ENCODE assay signal across 28 cellular contexts in the genomic region with DNA sequence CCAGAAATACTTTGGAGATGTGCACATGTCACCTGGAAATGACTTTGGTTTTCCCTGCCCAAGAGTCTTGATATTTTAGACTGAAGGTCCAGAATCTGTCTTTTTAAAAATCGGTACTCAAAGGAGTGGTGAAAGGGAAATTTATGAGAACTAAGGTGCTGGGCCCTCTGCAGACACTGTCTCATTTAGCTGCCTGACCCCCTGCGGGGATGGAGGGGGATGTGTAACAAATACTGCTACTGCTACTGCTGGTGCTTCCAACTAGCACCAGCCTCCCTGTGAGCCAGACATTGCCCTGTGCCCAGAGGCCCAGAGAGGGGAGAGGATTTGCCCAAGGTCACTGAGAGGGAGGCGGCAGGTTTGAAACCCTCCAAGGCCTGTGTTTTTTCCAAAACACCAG. TPM values are rescaled to one million over a fixed set of nuclear protein-coding genes. Genes with fewer than 3 reads are reported as not detected.
"Had no signal": no experiment of that assay in that cellular context is flagged by ENCODE, and none has a peak within 500 bp of the region (broad histone marks: within the 10 kb centered on the region; RNA-seq: fewer than 3 reads in every experiment).

No MANE protein-coding gene starts in this region.

- ATAC-seq: activated CD8-positive, alpha-beta T cell treated with anti-CD3 and anti-CD28 coated beads, Interleukin-2, amount 10 ng/mL, durations not matched to agents 7 days and 5 days; T-helper 17 cell had no signal

- H3K27ac ChIP-seq: KMS-11, Peyer's patch, RWPE1, WERI-Rb-1 had no signal

- DNase-seq: activated CD4-positive, alpha-beta T cell treated with anti-CD3 and anti-CD28 coated beads for 48 hours; activated CD4-positive, alpha-beta T cell treated with anti-CD3 and anti-CD28 coated beads, Interleukin-2, amount 50 U/mL, for 4 hours; activated CD4-positive, CD25-positive, alpha-beta regulatory T cell treated with anti-CD3 and anti-CD28 coated beads, Interleukin-2, amount 50 U/mL, for 72 hours; activated CD8-positive, alpha-beta memory T cell treated with anti-CD3 and anti-CD28 coated beads, Interleukin-2, amount 50 U/mL, for 48 hours; activated CD8-positive, alpha-beta T cell treated with anti-CD3 and anti-CD28 coated beads, Interleukin-2, amount 10 ng/mL, durations not matched to agents 7 days and 5 days; activated naive CD4-positive, alpha-beta T cell; activated T-cell treated with anti-CD3 and anti-CD28 coated beads, Interleukin-2, amount 50 U/mL, for 1 hour; aorta; NCI-H1092 treated with DMSO at 0.1 percent for 48 hours; NCI-H1417 treated with DMSO at 0.1 percent for 48 hours; NCI-H1694; NCI-H2029 treated with DMSO at 0.1 percent for 48 hours; NCI-H524 treated with DMSO at 0.1 percent for 48 hours; NCI-H82; OCI-M1; Peyer's patch; SHP77 treated with DMSO at 0.1 percent for 48 hours; T-helper 17 cell; T-helper 9 cell; WERI-Rb-1 had no signal

- H3K4me1 Mint-ChIP-seq: activated naive CD4-positive, alpha-beta T cell treated with anti-CD3 and anti-CD28 coated beads, Interleukin-2, amount 50 U/mL, for 24 hours had no signal

- H3K9me3 Mint-ChIP-seq: activated naive CD4-positive, alpha-beta T cell treated with anti-CD3 and anti-CD28 coated beads, Interleukin-2, amount 50 U/mL, for 24 hours; central memory CD8-positive, alpha-beta T cell had no signal

- H3K27ac Mint-ChIP-seq: activated CD8-positive, alpha-beta T cell treated with anti-CD3 and anti-CD28 coated beads, Interleukin-2, amount 10 ng/mL, durations not matched to agents 7 days and 5 days; activated naive CD4-positive, alpha-beta T cell treated with anti-CD3 and anti-CD28 coated beads, Interleukin-2, amount 50 U/mL, for 24 hours; T-helper 17 cell had no signal

- H3K36me3 ChIP-seq: Peyer's patch, WERI-Rb-1 had no signal

- H3K9me3 ChIP-seq: Peyer's patch had no signal

- H3K4me3 ChIP-seq: Peyer's patch had no signal

- H3K36me3 Mint-ChIP-seq: activated naive CD4-positive, alpha-beta T cell treated with anti-CD3 and anti-CD28 coated beads, Interleukin-2, amount 50 U/mL, for 24 hours; IgD-negative memory B cell had no signal

- H3K4me3 Mint-ChIP-seq: activated CD8-positive, alpha-beta T cell treated with anti-CD3 and anti-CD28 coated beads, Interleukin-2, amount 10 ng/mL, durations not matched to agents 7 days and 5 days; activated naive CD4-positive, alpha-beta T cell treated with anti-CD3 and anti-CD28 coated beads, Interleukin-2, amount 50 U/mL, for 24 hours; central memory CD8-positive, alpha-beta T cell; IgD-negative memory B cell; T-helper 17 cell had no signal

RNA-seq across cellular contexts. Expression of a gene that starts 7.0 kb away (rescaled TPM):
- total RNA-seq: activated CD8-positive, alpha-beta T cell treated with anti-CD3 and anti-CD28 coated beads, Interleukin-2, amount 10 ng/mL, durations not matched to agents 7 days and 5 days; aorta; bronchial epithelial cell; MCF 10A; Peyer's patch; SK-MEL-5; T-helper 17 cell had no signal
- polyA plus RNA-seq: aorta, IgD-negative memory B cell had no signal

RNA-seq across cellular contexts. Expression of a gene that starts 58.5 kb away (rescaled TPM):
- total RNA-seq: activated CD8-positive, alpha-beta T cell treated with anti-CD3 and anti-CD28 coated beads, Interleukin-2, amount 10 ng/mL, durations not matched to agents 7 days and 5 days; bronchial epithelial cell; MCF 10A; Peyer's patch; SK-MEL-5; T-helper 17 cell had no signal
- polyA plus RNA-seq: aorta, IgD-negative memory B cell had no signal
